8 cellular contexts compared by ENCODE assay signal in genomic region chr6:41706876-41707564, GRCh38. TPM values are rescaled to one million over a fixed set of nuclear protein-coding genes. Genes with fewer than 3 reads are reported as not detected.
DNase-seq lines count a peak whose midpoint lies in the region; ATAC-seq, FAIRE-seq and TF ChIP-seq lines count a peak whose summit lies in the region.

No MANE protein-coding gene starts in this region.

- no peak for TF ChIP-seq CTCF in osteoblast (IDR thresholded peaks at IDR 0.05; ENCODE audit: extremely low read depth, low read depth, low read length)
- no peak for TF ChIP-seq CTCF in progenitor cell of endocrine pancreas (IDR thresholded peaks at IDR 0.05; ENCODE audit: unreplicated experiment)

- H3K27me3 Mint-ChIP-seq in progenitor cell of endocrine pancreas: peaks cover 41% of the 10 kb centered on the region

- H4K20me1 ChIP-seq in osteoblast (ENCODE audit: insufficient read depth, low read length): peaks cover 15% of the 10 kb centered on the region

- peak overlapping the region; percentile 30 for H3K4me2 ChIP-seq in osteoblast (ENCODE audit: insufficient read depth, low read length)

- no peaks in the 10 kb centered on the region for H3K36me3 Mint-ChIP-seq in progenitor cell of endocrine pancreas (ENCODE audit: insufficient read depth)

- no peak for DNase-seq in GM12892 (ENCODE audit: insufficient read length)
- DNase-seq in osteoblast (ENCODE audit: insufficient read length, low spot score, missing footprints): peak; percentile 91
- DNase-seq in progenitor cell of endocrine pancreas (ENCODE audit: low spot score, unreplicated experiment): no peak

- H3K27ac ChIP-seq in esophagus (ENCODE audit: low read depth in 2 of 2, low read length in 1 of 2) (peak overlapping the region; percentile 78 to 81), osteoblast (ENCODE audit: low read depth, low read length) (peak overlapping the region; percentile 51)

- peaks cover 18 to 35% of the 10 kb centered on the region in 2 donors for H3K4me1 ChIP-seq in esophagus (ENCODE audit: control insufficient read depth in 2 of 2, insufficient read depth in 2 of 2, low read length in 1 of 2)
- H3K4me1 ChIP-seq in osteoblast (ENCODE audit: insufficient read depth, low read length): peaks cover 19% of the 10 kb centered on the region

- no peak for FAIRE-seq in GM12892 (lab: Jason Lieb, UNC)

- H3K27ac Mint-ChIP-seq in progenitor cell of endocrine pancreas: no peak overlapping the region

- H3K4me3 Mint-ChIP-seq in progenitor cell of endocrine pancreas (ENCODE audit: low read depth): no peak overlapping the region

- ATAC-seq in GM19035 (IDR thresholded peaks at IDR 0.05; ENCODE audit: unreplicated experiment) (no peak), GM18867 (IDR thresholded peaks at IDR 0.05; ENCODE audit: unreplicated experiment) (no peak), GM21526 (IDR thresholded peaks at IDR 0.05; ENCODE audit: low FRiP score, unreplicated experiment) (no peak)

- no peaks in the 10 kb centered on the region for H3K9me3 Mint-ChIP-seq in progenitor cell of endocrine pancreas (ENCODE audit: low read depth)

- H3K79me2 ChIP-seq in osteoblast (ENCODE audit: insufficient read depth, low read length): peaks cover 17% of the 10 kb centered on the region

- 47 to 64% methylated on average over 9 of the region's 9 CpGs for WGBS in esophagus, 2 donors

- H3K27me3 ChIP-seq in esophagus (ENCODE audit: control insufficient read depth in 1 of 2, insufficient read depth in 2 of 2, low read length in 2 of 2) (no peaks in the 10 kb centered on the region), osteoblast (ENCODE audit: insufficient read depth, low read length) (no peaks in the 10 kb centered on the region)

- H3K9me3 ChIP-seq in esophagus (ENCODE audit: control insufficient read depth in 2 of 2, insufficient read depth in 1 of 2, low read depth in 1 of 2, low read length in 1 of 2) (no peaks in the 10 kb centered on the region), osteoblast (ENCODE audit: low read depth, low read length) (no peaks in the 10 kb centered on the region)

- H3K4me3 ChIP-seq in esophagus (ENCODE audit: low read depth in 1 of 2, low read length in 2 of 2) (no peak overlapping the region), osteoblast (ENCODE audit: insufficient read depth, low read length) (no peak overlapping the region)

- no peak overlapping the region for H2AFZ ChIP-seq in osteoblast (ENCODE audit: low read length)

- H3K36me3 ChIP-seq in esophagus (ENCODE audit: control insufficient read depth in 2 of 2, insufficient read depth in 2 of 2, low read length in 1 of 2) (peaks cover 0 to 4% of the 10 kb centered on the region in 2 donors), osteoblast (ENCODE audit: insufficient read depth, low read length) (no peaks in the 10 kb centered on the region)

- TF ChIP-seq POLR2A in GM12892 (IDR thresholded peaks at IDR 0.05; ENCODE audit: low read depth, low read length) (peak; percentile 48; the same call in 1 of the 2 replicates), Raji (IDR thresholded peaks at IDR 0.05; ENCODE audit: insufficient read depth, low read depth, low read length) (peak; percentile 46; the same call in 1 of the 2 replicates)

- no peaks in the 10 kb centered on the region for H3K4me1 Mint-ChIP-seq in progenitor cell of endocrine pancreas (ENCODE audit: low read depth)

RNA-seq across cellular contexts. Expression of gene TFEB, which starts 28.4 kb away (rescaled TPM):
- polyA plus RNA-seq in GM12892 (2012; ENCODE audit: missing spikeins): 55.3 TPM
- 10 to 100 TPM in 1 of 2 donors, 1 to 10 TPM in 1; 8.9 to 15.0 TPM for polyA plus RNA-seq in esophagus
- total RNA-seq in osteoblast: 5.1 and 5.6 TPM in 2 replicates
- 0.48 and 0.55 TPM in 2 replicates for total RNA-seq in progenitor cell of endocrine pancreas

RNA-seq across cellular contexts. Expression of gene PGC, which starts 40.2 kb away (rescaled TPM):
- not detected for polyA plus RNA-seq in GM12892 (2012; ENCODE audit: missing spikeins)
- polyA plus RNA-seq in esophagus: 10 to 100 TPM in 1 of 2 donors, 1 to 10 TPM in 1; 1.6 to 13.4 TPM
- total RNA-seq in osteoblast: not detected in 2 replicates
- total RNA-seq in progenitor cell of endocrine pancreas: not detected in 2 replicates
